In the genomic region with DNA sequence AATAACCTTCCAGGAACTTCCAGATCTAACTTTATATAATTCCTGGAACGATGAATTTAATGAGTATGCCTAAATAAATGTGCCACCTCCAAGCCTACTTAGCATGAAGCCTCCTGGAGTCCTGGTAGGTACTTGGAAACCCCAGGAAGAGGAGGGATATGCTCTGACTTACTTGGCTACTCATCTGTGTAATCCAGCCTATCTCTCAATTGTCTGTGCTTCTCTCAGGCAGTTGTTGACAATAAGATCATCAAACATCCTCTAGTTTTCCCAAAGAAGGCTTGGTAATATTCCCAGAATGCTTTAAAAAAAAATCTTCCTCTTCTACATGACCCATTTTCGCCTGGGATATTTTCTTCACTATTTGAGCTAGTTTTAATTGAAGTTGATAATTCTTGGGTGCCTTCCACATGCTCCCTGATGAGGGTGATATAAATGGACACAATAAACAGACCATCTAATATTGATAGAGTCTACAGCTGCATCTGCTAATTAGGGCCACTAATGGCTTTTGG, we compare ENCODE assay signal across 18 cellular contexts.
"Had no signal": no experiment of that assay in that cellular context is flagged by ENCODE, and none has a peak within 500 bp of the region (broad histone marks: within the 10 kb centered on the region; RNA-seq: fewer than 3 reads in every experiment).

No MANE protein-coding gene starts in this region.

- H3K4me3 ChIP-seq: breast epithelium, esophagus squamous epithelium, left ventricle myocardium inferior, ovary, prostate gland, upper lobe of left lung had no signal

- DNase-seq: activated CD4-positive, alpha-beta T cell treated with anti-CD3 and anti-CD28 coated beads for 1 hour; activated CD4-positive, alpha-beta T cell treated with anti-CD3 and anti-CD28 coated beads, Interleukin-2, amount 50 U/mL, for 1 hour; activated naive CD4-positive, alpha-beta T cell; activated T-cell treated with anti-CD3 and anti-CD28 coated beads, Interleukin-2, amount 50 U/mL, for 1 hour; effector memory CD8-positive, alpha-beta T cell; esophagus squamous epithelium; kidney; left ventricle myocardium inferior; mammary epithelial cell; naive thymus-derived CD8-positive, alpha-beta T cell; ovary; right cardiac atrium; stimulated activated CD4-positive, alpha-beta T cell treated with anti-CD3 and anti-CD28 coated beads, Interleukin-4, amount 100 ng/mL, for 4 hours; stimulated activated naive CD8-positive, alpha-beta T cell treated with anti-CD3 and anti-CD28 coated beads, Interleukin-15, Interleukin-2, amounts not matched to agents 100 U/mL and 50 U/mL, for 24 hours; upper lobe of left lung; WERI-Rb-1 had no signal

- ATAC-seq: effector memory CD8-positive, alpha-beta T cell; naive thymus-derived CD8-positive, alpha-beta T cell; right cardiac atrium; stimulated activated naive CD8-positive, alpha-beta T cell treated with anti-CD3 and anti-CD28 coated beads, Interleukin-15, Interleukin-2, amounts not matched to agents 100 U/mL and 50 U/mL, for 24 hours had no signal
